ENCODE assay signal across 8 cellular contexts in genomic region chr1:59061876-59062275, GRCh38.
DNase-seq lines count a peak whose midpoint lies in the region.

No MANE protein-coding gene starts in this region.

- peak; percentile 24 for DNase-seq in NCI-H2196 (lab: John Stamatoyannopoulos, UW; ENCODE audit: unreplicated experiment)
- DNase-seq in NCI-H2196 treated with DMSO at 0.1 percent for 48 hours (lab: John Stamatoyannopoulos, UW; ENCODE audit: unreplicated experiment) = no peak
- peak; percentile 94 for DNase-seq in dermis blood vessel endothelial cell
- peak; percentile 28 for DNase-seq in middle frontal gyrus (ENCODE audit: extremely low spot score, low spot score)
- DNase-seq in NCI-H510A (lab: John Stamatoyannopoulos, UW) = no peak
- DNase-seq in kidney glomerular epithelial cell (lab: John Stamatoyannopoulos, UW) = no peak
- no peak for DNase-seq in activated CD8-positive, alpha-beta memory T cell treated with anti-CD3 and anti-CD28 coated beads for 24 hours
- DNase-seq in cerebellar nuclear complex (lab: John Stamatoyannopoulos, UW) = no peak

Comparison
In these comparisons a context has a peak if more than half of its experiments do, and no peak if none do; other contexts are left out.
1. DNase-seq: peak in NCI-H2196 (single experiment), dermis blood vessel endothelial cell (single experiment) and middle frontal gyrus (single experiment); none in NCI-H2196 treated with DMSO at 0.1 percent for 48 hours (single experiment), NCI-H510A (single experiment), kidney glomerular epithelial cell (single experiment), activated CD8-positive, alpha-beta memory T cell treated with anti-CD3 and anti-CD28 coated beads for 24 hours (single experiment) and cerebellar nuclear complex (0 of 2).